Comparison of ENCODE assay signal across 18 cellular contexts in genomic region chr3:98890960-98891910, GRCh38. TPM values are rescaled to one million over a fixed set of nuclear protein-coding genes. Genes with fewer than 3 reads are reported as not detected.
DNase-seq lines count a peak whose midpoint lies in the region; ATAC-seq, FAIRE-seq and TF ChIP-seq lines count a peak whose summit lies in the region.
"Had no signal": no experiment of that assay in that cellular context is flagged by ENCODE, and none has a peak within 500 bp of the region (broad histone marks: within the 10 kb centered on the region; RNA-seq: fewer than 3 reads in every experiment).

No MANE protein-coding gene starts in this region.

- intact Hi-C loops in IMR-90 (cut with micrococcal nuclease): no loop called here

- H3K9ac ChIP-seq in IMR-90 (ENCODE audit: low read depth, low read length) (0 out of 2 replicates have a peak overlapping the region, but pooled peaks have one; percentile 6), H1 (replicated peaks in 1 of 4; ENCODE audit: extremely low read depth in 1 of 4, low read depth in 3 of 4, low read length in 3 of 4) (no peak overlapping the region), keratinocyte (ENCODE audit: control insufficient read depth, extremely low read depth, insufficient read depth, low read length) (no peak overlapping the region), subcutaneous abdominal adipose tissue (ENCODE audit: low read length in 5 of 5) (no peak overlapping the region)

- TF ChIP-seq CTCF in IMR-90 (conservative IDR thresholded peaks at IDR 0.05; ENCODE audit: low read depth, low read length): no peak
- no peak for TF ChIP-seq CTCF in H1 (IDR thresholded peaks at IDR 0.05; ENCODE audit: control extremely low read depth in 1 of 3, insufficient read depth in 1 of 3, low read depth in 1 of 3, low read length in 3 of 3)
- no peak for TF ChIP-seq CTCF in keratinocyte (optimal IDR thresholded peaks at IDR 0.05 in 1 of 3, IDR thresholded peaks at IDR 0.05 in 1 of 3, conservative IDR thresholded peaks at IDR 0.05 in 1 of 3; ENCODE audit: extremely low read depth in 1 of 3, insufficient read depth in 2 of 3, low read length in 3 of 3)

- H3K14ac ChIP-seq in IMR-90 (replicated peaks; ENCODE audit: low read depth, low read length) (peak overlapping the region; percentile 84), H1 (ENCODE audit: insufficient read length) (no peak overlapping the region)

- H2BK20ac ChIP-seq in IMR-90 (ENCODE audit: low read depth, low read length) (0 out of 2 replicates have a peak overlapping the region, but pooled peaks have one; percentile 41), H1 (ENCODE audit: low read length) (no peak overlapping the region)

- H3K56ac ChIP-seq in IMR-90 (ENCODE audit: extremely low read depth, insufficient read depth, low read length) (no peak overlapping the region), H1 (replicated peaks; ENCODE audit: insufficient read length, low read depth, low read length) (no peak overlapping the region)

- H4K5ac ChIP-seq in IMR-90 (ENCODE audit: low read depth, low read length) (no peak overlapping the region), H1 (ENCODE audit: insufficient read length, low read depth, low read length) (no peak overlapping the region)

- peaks cover 4% of the 10 kb centered on the region; the same call in 1 of the 2 replicates for H3K36me3 ChIP-seq in IMR-90 (ENCODE audit: control insufficient read depth, insufficient read depth, low read length)
- no peaks in the 10 kb centered on the region for H3K36me3 ChIP-seq in H1 (ENCODE audit: control insufficient read depth in 2 of 4, insufficient read depth in 4 of 4, low read length in 3 of 4)
- H3K36me3 ChIP-seq in keratinocyte (ENCODE audit: control insufficient read depth in 2 of 2, extremely low read depth in 1 of 2, insufficient read depth in 2 of 2, low read length in 2 of 2): peaks cover 21 to 52% of the 10 kb centered on the region in 2 experiments
- H3K36me3 ChIP-seq in subcutaneous abdominal adipose tissue (ENCODE audit: control insufficient read depth in 5 of 5, insufficient read depth in 5 of 5, low read length in 5 of 5): no peaks in the 10 kb centered on the region
- H3K36me3 ChIP-seq: breast epithelium, Peyer's patch had no signal

- H2AFZ ChIP-seq in IMR-90 (replicated peaks; ENCODE audit: low read length, poor library complexity) (no peak overlapping the region), H1 (ENCODE audit: low read length) (no peak overlapping the region), keratinocyte (ENCODE audit: control insufficient read depth, low read length) (no peak overlapping the region)

- no peak for TF ChIP-seq EP300 in H1 (IDR thresholded peaks at IDR 0.05; ENCODE audit: borderline replicate concordance in 1 of 2, low read depth in 2 of 2, low read length in 2 of 2)

- DNase-seq in IMR-90 (peak; percentile 60), H1 (ENCODE audit: low read depth in 1 of 2, low spot score in 2 of 2) (no peak), keratinocyte (ENCODE audit: low read depth, low spot score) (no peak), DMS79 (lab: John Stamatoyannopoulos, UW) (no peak), cerebellum (ENCODE audit: low spot score) (no peak)
- DNase-seq: activated naive CD4-positive, alpha-beta T cell treated with anti-CD3 and anti-CD28 coated beads for 36 hours; activated T-cell treated with anti-CD3 and anti-CD28 coated beads for 4 hours; effector CD8-positive, alpha-beta T cell; NCI-H2107; NCI-H774; Peyer's patch; SW 1271 had no signal

- H3K23ac ChIP-seq in IMR-90 (ENCODE audit: low read depth, low read length) (peak overlapping the region; percentile 54), H1 (ENCODE audit: insufficient read length) (no peak overlapping the region)

- peaks cover 37% of the 10 kb centered on the region for H3K4me1 ChIP-seq in IMR-90 (ENCODE audit: control insufficient read depth, insufficient read depth, low read length)
- peaks cover 2 to 15% (median 11%) of the 10 kb centered on the region in 4 experiments; a peak in 6 of 7 replicates for H3K4me1 ChIP-seq in H1 (replicated peaks in 1 of 4; ENCODE audit: control insufficient read depth in 3 of 4, insufficient read depth in 4 of 4, low read length in 3 of 4)
- peaks cover 85% of the 10 kb centered on the region for H3K4me1 ChIP-seq in keratinocyte (ENCODE audit: control insufficient read depth, extremely low read depth, insufficient read depth, low read length)
- H3K4me1 ChIP-seq in subcutaneous abdominal adipose tissue (ENCODE audit: control insufficient read depth in 5 of 5, insufficient read depth in 5 of 5, low read length in 5 of 5): peaks cover 0 to 53% (median 27%) of the 10 kb centered on the region in 5 donors
- H3K4me1 ChIP-seq: Peyer's patch had no signal

- H3K79me1 ChIP-seq in IMR-90 (ENCODE audit: low read depth in 1 of 2, low read length in 2 of 2): peaks cover 0 to 69% of the 10 kb centered on the region in 2 experiments; a peak in 2 of 4 replicates
- H3K79me1 ChIP-seq in H1 (ENCODE audit: low read depth, low read length): peaks cover 4% of the 10 kb centered on the region; the same call in 1 of the 2 replicates

- FAIRE-seq in H1 (lab: Jason Lieb, UNC) (no peak), keratinocyte (lab: Jason Lieb, UNC) (peak; percentile 71)
- FAIRE-seq: frontal cortex had no signal

- H2BK15ac ChIP-seq in IMR-90 (ENCODE audit: low read depth, low read length) (no peak overlapping the region; the same call in 2 of the 3 replicates), H1 (ENCODE audit: low read length) (no peak overlapping the region)

- H2AK9ac ChIP-seq in IMR-90 (replicated peaks; ENCODE audit: low read depth, low read length, poor library complexity): no peak overlapping the region

- CTCF ChIA-PET in IMR-90 (lab: Yijun Ruan, JAX) (no interaction called here), H1 (lab: Charles Lee; ENCODE audit: partially characterized antibody) (no interaction called here)

- H3K79me2 ChIP-seq in H1 (ENCODE audit: control insufficient read depth in 1 of 2, insufficient read depth in 2 of 2, low read length in 2 of 2) (peaks cover 17 to 100% of the 10 kb centered on the region in 2 experiments), keratinocyte (ENCODE audit: control insufficient read depth, insufficient read depth, low read length) (peaks cover 100% of the 10 kb centered on the region)

- no peaks in the 10 kb centered on the region; the same call in 1 of the 2 replicates for H3K23me2 ChIP-seq in H1 (ENCODE audit: low read depth, low read length)

- H2AK5ac ChIP-seq in IMR-90 (ENCODE audit: low read depth, low read length): peak overlapping the region; percentile 87
- H2AK5ac ChIP-seq in H1 (ENCODE audit: low read depth, low read length): no peak overlapping the region

- H3K4me2 ChIP-seq in IMR-90 (ENCODE audit: low read depth, low read length): peak overlapping the region; percentile 14
- peak overlapping the region in 1 of 2 experiments; percentile 11; a peak in 2 of 4 replicates for H3K4me2 ChIP-seq in H1 (ENCODE audit: insufficient read depth in 1 of 2, low read depth in 2 of 2, low read length in 2 of 2)
- H3K4me2 ChIP-seq in keratinocyte (ENCODE audit: control insufficient read depth, extremely low read depth, insufficient read depth, low read depth, low read length): peak overlapping the region; percentile 81

- BruUV-seq in IMR-90 (replicated peaks; lab: Mats Ljungman, UMichigan): no TSS peak

- WGBS in IMR-90 (ENCODE audit: extremely low coverage in 2 of 2, insufficient read length in 1 of 2), 2 experiments: 33% methylated on average over 1 of the region's 4 CpGs; no CpG with 5 or more reads in 1 of the 2 experiments
- 57% methylated on average over 4 of the region's 4 CpGs; no CpG with 5 or more reads in 1 of the 2 experiments for WGBS in H1 (ENCODE audit: extremely low coverage in 1 of 2, insufficient coverage in 1 of 2, insufficient read length in 1 of 2, insufficient replicate concordance in 2 of 2, low coverage in 1 of 2, low lambda C conversion rate in 2 of 2, missing lambda C conversion rate in 1 of 2), 2 experiments

- H4K91ac ChIP-seq in IMR-90 (ENCODE audit: insufficient read depth, low read depth, low read length) (0 out of 2 replicates have a peak overlapping the region, but pooled peaks have one; percentile 16), H1 (replicated peaks; ENCODE audit: insufficient read length, low read length) (no peak overlapping the region)

- POLR2A ChIA-PET in IMR-90 (lab: Charles Lee; ENCODE audit: unreplicated experiment): no interaction called here
- POLR2A ChIA-PET in H1 (lab: Charles Lee; ENCODE audit: partially characterized antibody): interaction anchor here (6.9 kb wide), 1 partner anchor 10 kb away, joined by 54 read pairs; the partner anchor contains the start of gene DCBLD2

- peak overlapping the region; percentile 64 for H3K4ac ChIP-seq in IMR-90 (ENCODE audit: low read depth, low read length)
- no peak overlapping the region for H3K4ac ChIP-seq in H1 (replicated peaks; ENCODE audit: insufficient read length, low read depth, low read length)

- in situ Hi-C loops in IMR-90 (cut with MboI; ENCODE audit: low sequenced_read_pairs): no loop called here

- TF ChIP-seq RAD21 in IMR-90 (IDR thresholded peaks at IDR 0.05; ENCODE audit: low read length) (no peak), H1 (IDR thresholded peaks at IDR 0.05 in 1 of 2, conservative IDR thresholded peaks at IDR 0.05 in 1 of 2; ENCODE audit: low read depth in 2 of 2, low read length in 2 of 2) (no peak)

- TF ChIP-seq POLR2A in IMR-90 (IDR thresholded peaks at IDR 0.05; ENCODE audit: low read depth, low read length) (no peak), H1 (IDR thresholded peaks at IDR 0.05; ENCODE audit: control extremely low read depth in 1 of 2, low read depth in 2 of 2, low read length in 2 of 2) (no peak)

- dilution Hi-C loops in IMR-90 (cut with HindIII; ENCODE audit: low sequenced_read_pairs, unreplicated experiment) (no loop called here), keratinocyte (cut with MboI; ENCODE audit: extremely low pct_ligation_motif_present, low sequenced_read_pairs) (no loop called here)

- H3K18ac ChIP-seq in IMR-90 (ENCODE audit: low read depth, low read length) (no peak overlapping the region), H1 (ENCODE audit: extremely low read depth, low read length) (peak overlapping the region; percentile 11; the same call in 1 of the 2 replicates)

- H2BK120ac ChIP-seq in IMR-90 (ENCODE audit: low read depth, low read length): no peak overlapping the region
- no peak overlapping the region for H2BK120ac ChIP-seq in H1 (replicated peaks; ENCODE audit: low read depth, low read length)

- peak overlapping the region; percentile 38; the same call in 1 of the 2 replicates for H3K27ac ChIP-seq in IMR-90 (ENCODE audit: insufficient read depth, low read length)
- H3K27ac ChIP-seq in H1 (ENCODE audit: low read depth, low read length): no peak overlapping the region
- no peak overlapping the region for H3K27ac ChIP-seq in keratinocyte (ENCODE audit: control insufficient read depth, insufficient read depth, low read length)
- H3K27ac ChIP-seq in subcutaneous abdominal adipose tissue (ENCODE audit: low read depth, low read length): peak overlapping the region; percentile 32
- H3K27ac ChIP-seq: breast epithelium, C4-2B, Peyer's patch, skin epidermis had no signal

- H2BK5ac ChIP-seq in IMR-90 (ENCODE audit: low read depth, low read length, poor library complexity, severe bottlenecking): peak overlapping the region; percentile 87
- H2BK5ac ChIP-seq in H1 (ENCODE audit: low read depth, low read length): no peak overlapping the region

- H3K9me1 ChIP-seq in IMR-90 (ENCODE audit: insufficient read depth, low read length) (peaks cover 33% of the 10 kb centered on the region), keratinocyte (ENCODE audit: control insufficient read depth, extremely low read depth, insufficient read depth, low read length) (no peaks in the 10 kb centered on the region)

- H4K20me1 ChIP-seq in IMR-90 (ENCODE audit: insufficient read depth, low read length) (peaks cover 78% of the 10 kb centered on the region), H1 (replicated peaks in 1 of 2; ENCODE audit: control insufficient read depth in 1 of 2, insufficient read depth in 2 of 2, low read length in 2 of 2) (peaks cover 6 to 21% of the 10 kb centered on the region in 2 experiments), keratinocyte (ENCODE audit: control insufficient read depth, extremely low read depth, insufficient read depth, low read length) (peaks cover 62% of the 10 kb centered on the region)

- no peaks in the 10 kb centered on the region for H3K9me3 ChIP-seq in IMR-90 (ENCODE audit: control insufficient read depth, insufficient read depth, low read length)
- no peaks in the 10 kb centered on the region for H3K9me3 ChIP-seq in H1 (ENCODE audit: insufficient read depth in 2 of 2, low read depth in 1 of 2, low read length in 1 of 2)
- H3K9me3 ChIP-seq in keratinocyte (ENCODE audit: control insufficient read depth, low read depth, low read length): no peaks in the 10 kb centered on the region
- no peaks in the 10 kb centered on the region for H3K9me3 ChIP-seq in subcutaneous abdominal adipose tissue (ENCODE audit: control insufficient read depth in 5 of 5, low read length in 5 of 5)
- H3K9me3 ChIP-seq: breast epithelium, Peyer's patch had no signal

- H4K8ac ChIP-seq in IMR-90 (ENCODE audit: low read depth in 2 of 2, low read length in 2 of 2) (peak overlapping the region in 1 of 2 experiments; percentile 55; a peak in 2 of 4 replicates), H1 (ENCODE audit: extremely low read depth, insufficient read depth, low read length) (no peak overlapping the region)

- H3K4me3 ChIP-seq in IMR-90 (ENCODE audit: insufficient read depth, low read depth, low read length) (no peak overlapping the region), H1 (ENCODE audit: extremely low read depth in 1 of 4, insufficient read depth in 2 of 4, low read depth in 3 of 4, low read length in 4 of 4) (no peak overlapping the region), keratinocyte (ENCODE audit: control insufficient read depth in 2 of 3, extremely low read depth in 1 of 3, insufficient read depth in 2 of 3, low read depth in 1 of 3, low read length in 3 of 3) (peak overlapping the region in 1 of 3 experiments; percentile 27), subcutaneous abdominal adipose tissue (ENCODE audit: low read depth in 1 of 5, low read length in 5 of 5) (no peak overlapping the region)
- H3K4me3 ChIP-seq: breast epithelium, Peyer's patch, skin epidermis had no signal

- no peak overlapping the region for H2BK12ac ChIP-seq in H1 (ENCODE audit: low read depth, low read length)

- ATAC-seq in IMR-90 (ENCODE audit: low read depth) (peak; percentile 57), GM18868 (IDR thresholded peaks at IDR 0.05; ENCODE audit: unreplicated experiment) (no peak)

- H3K27me3 ChIP-seq in IMR-90 (ENCODE audit: control insufficient read depth, insufficient read depth, low read length): no peaks in the 10 kb centered on the region
- no peaks in the 10 kb centered on the region for H3K27me3 ChIP-seq in H1 (replicated peaks in 1 of 4; ENCODE audit: control insufficient read depth in 3 of 4, extremely low read depth in 1 of 4, insufficient read depth in 3 of 4, low read length in 3 of 4)
- H3K27me3 ChIP-seq in keratinocyte (ENCODE audit: control insufficient read depth, extremely low read depth, insufficient read depth, low read length): no peaks in the 10 kb centered on the region
- H3K27me3 ChIP-seq in subcutaneous abdominal adipose tissue (ENCODE audit: control insufficient read depth in 5 of 5, insufficient read depth in 4 of 5, low read length in 5 of 5): no peaks in the 10 kb centered on the region
- H3K27me3 ChIP-seq: breast epithelium, Peyer's patch had no signal

RNA-seq across cellular contexts. Expression of gene DCBLD2, which starts 10.3 kb away (rescaled TPM):
- total RNA-seq in IMR-90 (2012; rRNA removed): 196 and 275 TPM in 2 replicates
- 119 and 121 TPM in 2 replicates for polyA plus RNA-seq in IMR-90 (2012; rRNA removed)
- 38.1 and 38.8 TPM in 2 replicates for polyA plus RNA-seq in IMR-90 (2012; cell fraction: cytosol; rRNA removed)
- 32.4 and 131 TPM in 2 replicates for polyA plus RNA-seq in IMR-90 (2012; cell fraction: nucleus; rRNA removed; ENCODE audit: low replicate concordance)
- total RNA-seq in H1 (2021; fragmentation: NEBNext Ultra II Directional; extraction: Animal tissue kit (Norgen Biotek cat#: 25700)): 59.1 and 63.8 TPM in 2 replicates
- 16.3 and 19.6 TPM in 2 replicates for polyA plus RNA-seq in H1 (2011; rRNA removed)
- polyA plus RNA-seq in H1 (2011; cell fraction: cytosol; rRNA removed): 26.1 TPM
- 25.7 TPM for polyA plus RNA-seq in H1 (2011; cell fraction: nucleus; rRNA removed)
- polyA plus RNA-seq in H1 (2012, experiment 1 of 2): 20.7 to 39.0 TPM (median 29.6 TPM) in 4 replicates
- polyA plus RNA-seq in H1 (2012, experiment 2 of 2): 2.7 TPM
- 64.0 TPM for polyA plus RNA-seq in H1 (2013, experiment 1 of 2)
- polyA plus RNA-seq in H1 (2013, experiment 2 of 2): 69.8 TPM
- polyA minus RNA-seq in H1 (2011; rRNA and poly(A)+ RNA removed): 77.6 and 88.7 TPM in 2 replicates
- 50.1 TPM for polyA minus RNA-seq in H1 (2011; cell fraction: cytosol; rRNA and poly(A)+ RNA removed)
- polyA minus RNA-seq in H1 (2011; cell fraction: nucleus; rRNA and poly(A)+ RNA removed): 77.8 TPM
- polyA plus RNA-seq in keratinocyte: 226 to 552 TPM (median 465 TPM) in 3 replicates
- polyA plus RNA-seq in keratinocyte (2011; ENCODE audit: low read depth): 43.5 TPM
- 139 and 276 TPM in 2 replicates for polyA plus RNA-seq in keratinocyte (2011; cell fraction: cytosol; rRNA removed)
- 427 and 537 TPM in 2 replicates for polyA plus RNA-seq in keratinocyte (2011; cell fraction: nucleus; rRNA removed)
- polyA plus RNA-seq in keratinocyte (2012; ENCODE audit: low replicate concordance): 47.0 and 314 TPM in 2 replicates
- 309 to 761 TPM (median 397 TPM) in 3 replicates for polyA minus RNA-seq in keratinocyte
- 419 TPM for polyA minus RNA-seq in keratinocyte (2011; cell fraction: cytosol; rRNA and poly(A)+ RNA removed)
- polyA minus RNA-seq in keratinocyte (2011; cell fraction: nucleus; rRNA and poly(A)+ RNA removed): 805 and 1,429 TPM in 2 replicates
- 55.3 TPM for total RNA-seq in cerebellum

Comparison
In these comparisons a context has a peak if more than half of its experiments do, and no peak if none do; other contexts are left out.
1. H3K27ac ChIP-seq: peak in IMR-90 (single experiment) and subcutaneous abdominal adipose tissue (single experiment); none in H1 (single experiment) and keratinocyte (single experiment).